Comparison of ENCODE assay signal across 1 cellular context in the genomic region with DNA sequence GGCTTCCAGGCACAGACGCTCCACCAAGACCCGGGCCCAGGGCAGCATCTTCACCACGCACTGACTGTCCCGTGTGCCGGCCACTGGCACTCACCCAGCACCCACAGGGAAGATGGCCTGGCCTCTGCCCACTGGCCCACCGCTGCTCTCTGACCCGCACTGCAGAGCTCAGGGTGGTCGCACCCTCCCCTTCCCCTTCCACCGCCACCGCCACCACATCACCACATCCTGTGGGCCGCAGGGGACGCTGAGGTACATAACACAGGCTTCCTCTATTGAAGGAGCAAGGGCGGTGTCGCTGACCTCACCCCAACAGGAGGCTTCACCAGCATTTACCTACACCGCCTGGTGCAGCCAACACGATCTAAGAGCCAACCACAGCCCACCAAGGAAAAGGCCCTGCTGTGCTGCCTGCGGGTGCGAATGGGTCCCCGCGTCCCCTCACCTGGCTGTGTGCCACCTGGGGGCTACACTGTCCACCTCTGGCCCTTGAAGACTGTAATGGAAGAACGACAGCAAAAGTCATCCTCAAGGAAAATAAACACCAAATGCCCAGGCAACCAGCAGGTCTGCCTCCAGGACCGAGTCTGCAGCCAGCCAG.
TF ChIP-seq lines count a peak whose summit lies in the region.

No MANE protein-coding gene starts in this region.

TF ChIP-seq in WTC11, 78 proteins besides CTCF, POLR2A, EP300 and RAD21 (continued from another document):
- TF ChIP-seq, protein P1, sequence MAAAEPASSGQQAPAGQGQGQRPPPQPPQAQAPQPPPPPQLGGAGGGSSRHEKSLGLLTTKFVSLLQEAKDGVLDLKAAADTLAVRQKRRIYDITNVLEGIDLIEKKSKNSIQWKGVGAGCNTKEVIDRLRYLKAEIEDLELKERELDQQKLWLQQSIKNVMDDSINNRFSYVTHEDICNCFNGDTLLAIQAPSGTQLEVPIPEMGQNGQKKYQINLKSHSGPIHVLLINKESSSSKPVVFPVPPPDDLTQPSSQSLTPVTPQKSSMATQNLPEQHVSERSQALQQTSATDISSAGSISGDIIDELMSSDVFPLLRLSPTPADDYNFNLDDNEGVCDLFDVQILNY (CRISPR knock-in tag; IDR thresholded peaks at IDR 0.05), result no peak
TF ChIP-seq in WTC11: peak in this region for 1.
